In the genomic region with DNA sequence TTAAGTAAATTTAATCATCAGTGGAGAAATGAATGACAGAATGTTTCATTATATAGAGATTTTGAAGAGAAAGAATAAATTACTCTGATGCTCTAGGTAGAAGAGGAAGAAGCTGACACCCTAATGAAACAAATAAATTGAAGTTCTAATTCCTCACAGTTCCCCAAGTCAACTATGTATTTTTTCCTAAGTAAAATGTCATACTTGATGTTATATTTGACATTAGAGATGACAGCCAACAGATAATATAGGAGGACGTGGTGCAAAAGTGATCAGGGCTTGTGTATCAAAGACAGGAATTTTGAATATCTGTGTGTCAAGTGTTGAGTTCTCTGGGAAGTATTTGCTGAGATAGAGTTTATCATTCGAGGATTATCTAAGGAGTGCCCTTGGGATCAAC, we compare ENCODE assay signal across 6 cellular contexts.
"Had no signal": no experiment of that assay in that cellular context is flagged by ENCODE, and none has a peak within 500 bp of the region (broad histone marks: within the 10 kb centered on the region; RNA-seq: fewer than 3 reads in every experiment).

No MANE protein-coding gene starts in this region.

- DNase-seq: IMR-90, KBM-7 had no signal

- H3K36me3 Mint-ChIP-seq: IgD-negative memory B cell had no signal

- ATAC-seq: HepG2, K562 had no signal

- H3K27ac ChIP-seq: HL-60 had no signal

- H3K4me3 ChIP-seq: K562 had no signal

- H3K27ac Mint-ChIP-seq: IgD-negative memory B cell had no signal

- H3K4me3 Mint-ChIP-seq: IgD-negative memory B cell had no signal
